11 cellular contexts compared by ENCODE assay signal in genomic region chr2:127423880-127424279, GRCh38. TPM values are rescaled to one million over a fixed set of nuclear protein-coding genes. Genes with fewer than 3 reads are reported as not detected.
DNase-seq lines count a peak whose midpoint lies in the region; ATAC-seq, FAIRE-seq and TF ChIP-seq lines count a peak whose summit lies in the region.
"Had no signal": no experiment of that assay in that cellular context is flagged by ENCODE, and none has a peak within 500 bp of the region (broad histone marks: within the 10 kb centered on the region; RNA-seq: fewer than 3 reads in every experiment).

No MANE protein-coding gene starts in this region.

- no peaks in the 10 kb centered on the region for H3K36me3 Mint-ChIP-seq in activated T-cell treated with anti-CD3 and anti-CD28 coated beads, Interleukin-2, amount 50 U/mL, for 4 hours (ENCODE audit: insufficient read depth)

- no peaks in the 10 kb centered on the region for H4K20me1 ChIP-seq in SK-N-SH (ENCODE audit: insufficient read depth)
- no peaks in the 10 kb centered on the region for H4K20me1 ChIP-seq in endothelial cell of umbilical vein (replicated peaks; ENCODE audit: control insufficient read depth, extremely low read depth, insufficient read depth, low read length)

- peaks cover 12% of the 10 kb centered on the region for H3K4me1 Mint-ChIP-seq in activated T-cell treated with anti-CD3 and anti-CD28 coated beads, Interleukin-2, amount 50 U/mL, for 4 hours (ENCODE audit: low read depth)
- H3K4me1 Mint-ChIP-seq in stimulated activated naive CD8-positive, alpha-beta T cell treated with anti-CD3 and anti-CD28 coated beads, Interleukin-15, amount 100 ng/mL, for 72 hours = peaks cover 22% of the 10 kb centered on the region

- TF ChIP-seq RAD21 in SK-N-SH (IDR thresholded peaks at IDR 0.05; ENCODE audit: low read length) = no peak

- H3K4me3 Mint-ChIP-seq in activated T-cell treated with anti-CD3 and anti-CD28 coated beads, Interleukin-2, amount 50 U/mL, for 4 hours = peak overlapping the region; percentile 6
- peak overlapping the region; percentile 12 to 70 for H3K4me3 Mint-ChIP-seq in stimulated activated naive CD8-positive, alpha-beta T cell treated with anti-CD3 and anti-CD28 coated beads, Interleukin-15, amount 100 ng/mL, for 72 hours

- H3K9me2 ChIP-seq in SK-N-SH = no peaks in the 10 kb centered on the region

- no peak for DNase-seq in activated T-cell treated with anti-CD3 and anti-CD28 coated beads, Interleukin-2, amount 50 U/mL, for 4 hours
- DNase-seq in activated T-cell treated with anti-CD3 and anti-CD28 coated beads for 4 hours (no peak), SK-N-SH (no peak), endothelial cell of umbilical vein (ENCODE audit: low read depth, low spot score) (no peak), right cardiac atrium (no peak)
- DNase-seq in stimulated activated naive CD8-positive, alpha-beta T cell treated with anti-CD3 and anti-CD28 coated beads, Interleukin-15, amount 100 ng/mL, for 72 hours = no peak
- no peak for DNase-seq in stimulated activated naive CD4-positive, alpha-beta T cell (lab: John Stamatoyannopoulos, UW)
- DNase-seq: amygdala; SJCRH30; stimulated activated CD4-positive, alpha-beta T cell treated with anti-CD3 and anti-CD28 coated beads, Interleukin-2, amount 100 ng/mL, for 24 hours had no signal

- intact Hi-C loops in endothelial cell of umbilical vein (cut with micrococcal nuclease) (loop anchor here (5.0 kb wide), 1 partner anchor 37 kb away; the partner anchor contains the start of gene MAP3K2), right cardiac atrium (cut with DNase I) (no loop called here)

- no peaks in the 10 kb centered on the region for H3K79me2 ChIP-seq in SK-N-SH (ENCODE audit: insufficient read depth)
- no peaks in the 10 kb centered on the region for H3K79me2 ChIP-seq in endothelial cell of umbilical vein (ENCODE audit: control insufficient read depth, insufficient read depth, low read length)

- H3K9me3 ChIP-seq in SK-N-SH = no peaks in the 10 kb centered on the region
- no peaks in the 10 kb centered on the region for H3K9me3 ChIP-seq in endothelial cell of umbilical vein (replicated peaks; ENCODE audit: control insufficient read depth, insufficient read depth, low read length)
- no peaks in the 10 kb centered on the region for H3K9me3 ChIP-seq in right cardiac atrium (ENCODE audit: control insufficient read depth, low read length)
- H3K9me3 ChIP-seq: SJCRH30 had no signal

- H3K4me1 ChIP-seq in SK-N-SH (ENCODE audit: control insufficient read depth in 1 of 2, insufficient read depth in 2 of 2, low read depth in 1 of 2, low read length in 1 of 2) = peaks cover 0 to 6% of the 10 kb centered on the region in 2 experiments; a peak in 1 of 4 replicates
- H3K4me1 ChIP-seq in endothelial cell of umbilical vein (ENCODE audit: control insufficient read depth, extremely low read depth, insufficient read depth, low read length) = peaks cover 4% of the 10 kb centered on the region
- H3K4me1 ChIP-seq in right cardiac atrium (ENCODE audit: control insufficient read depth, insufficient read depth, low read length) = peaks cover 4% of the 10 kb centered on the region
- H3K4me1 ChIP-seq: SJCRH30 had no signal

- peaks cover 6% of the 10 kb centered on the region for H3F3A ChIP-seq in SK-N-SH (replicated peaks; ENCODE audit: insufficient read depth)

- H3K27me3 ChIP-seq in SK-N-SH (ENCODE audit: insufficient read depth) (no peaks in the 10 kb centered on the region), endothelial cell of umbilical vein (ENCODE audit: control insufficient read depth in 2 of 2, insufficient read depth in 2 of 2, low read length in 2 of 2) (peaks cover 10 to 20% of the 10 kb centered on the region in 2 experiments), right cardiac atrium (ENCODE audit: control insufficient read depth, insufficient read depth) (no peaks in the 10 kb centered on the region)
- H3K27me3 ChIP-seq: SJCRH30 had no signal

- H3K4me3 ChIP-seq in SK-N-SH (ENCODE audit: low read depth in 2 of 2, low read length in 1 of 2) (peak overlapping the region; percentile 52 to 65; a peak in 3 of 4 replicates), endothelial cell of umbilical vein (replicated peaks in 1 of 3; ENCODE audit: insufficient read depth in 1 of 3, low read depth in 1 of 3, low read length in 3 of 3) (peak overlapping the region in 1 of 3 experiments; percentile 43), right cardiac atrium (ENCODE audit: low read length) (no peak overlapping the region)
- H3K4me3 ChIP-seq: SJCRH30 had no signal

- TF ChIP-seq EP300 in SK-N-SH (IDR thresholded peaks at IDR 0.05; ENCODE audit: borderline replicate concordance in 1 of 2, low read depth in 1 of 2, low read length in 1 of 2) = no peak

- H3K27me3 Mint-ChIP-seq in activated T-cell treated with anti-CD3 and anti-CD28 coated beads, Interleukin-2, amount 50 U/mL, for 4 hours (ENCODE audit: low read depth) = peaks cover 36% of the 10 kb centered on the region
- peaks cover 55% of the 10 kb centered on the region for H3K27me3 Mint-ChIP-seq in stimulated activated naive CD8-positive, alpha-beta T cell treated with anti-CD3 and anti-CD28 coated beads, Interleukin-15, amount 100 ng/mL, for 72 hours

- H3K9me1 ChIP-seq in endothelial cell of umbilical vein (replicated peaks; ENCODE audit: control insufficient read depth, extremely low read depth, insufficient read depth, low read length) = no peaks in the 10 kb centered on the region

- no peak overlapping the region for H3K27ac Mint-ChIP-seq in stimulated activated naive CD8-positive, alpha-beta T cell treated with anti-CD3 and anti-CD28 coated beads, Interleukin-15, amount 100 ng/mL, for 72 hours

- H3K27ac ChIP-seq in SK-N-SH (ENCODE audit: low read depth in 2 of 2, low read length in 1 of 2) (no peak overlapping the region), endothelial cell of umbilical vein (ENCODE audit: insufficient read depth, low read depth, low read length) (no peak overlapping the region), right cardiac atrium (ENCODE audit: low read length) (no peak overlapping the region)
- H3K27ac ChIP-seq: SJCRH30 had no signal

- TF ChIP-seq POLR2A in endothelial cell of umbilical vein (IDR thresholded peaks at IDR 0.05; ENCODE audit: low read depth, low read length) = no peak

- ATAC-seq in activated T-cell treated with anti-CD3 and anti-CD28 coated beads, Interleukin-2, amount 50 U/mL, for 4 hours = no peak
- no peak for ATAC-seq in stimulated activated naive CD8-positive, alpha-beta T cell treated with anti-CD3 and anti-CD28 coated beads, Interleukin-15, amount 100 ng/mL, for 72 hours
- ATAC-seq in GM19463 (IDR thresholded peaks at IDR 0.05; ENCODE audit: unreplicated experiment) = no peak
- ATAC-seq in right cardiac atrium = no peak

- POLR2A ChIA-PET in SK-N-SH (lab: Yijun Ruan, JAX) (no interaction called here), endothelial cell of umbilical vein (lab: Charles Lee) (no interaction called here)

- no peaks in the 10 kb centered on the region for H3K9me3 Mint-ChIP-seq in activated T-cell treated with anti-CD3 and anti-CD28 coated beads, Interleukin-2, amount 50 U/mL, for 4 hours
- H3K9me3 Mint-ChIP-seq in stimulated activated naive CD8-positive, alpha-beta T cell treated with anti-CD3 and anti-CD28 coated beads, Interleukin-15, amount 100 ng/mL, for 72 hours = no peaks in the 10 kb centered on the region

- CTCF ChIA-PET in SK-N-SH (lab: Yijun Ruan, JAX) (interaction anchor here (2.4 kb wide), 1 partner anchor 8 kb away, joined by 20 read pairs; no protein-coding TSS in a partner anchor), endothelial cell of umbilical vein (lab: Charles Lee) (interaction anchor here (3.2 kb wide), 1 partner anchor 9 kb away, joined by 14 read pairs; no protein-coding TSS in a partner anchor)

- peak overlapping the region; percentile 84 for H3K4me2 ChIP-seq in SK-N-SH
- peak overlapping the region; percentile 74 for H3K4me2 ChIP-seq in endothelial cell of umbilical vein (ENCODE audit: insufficient read depth, low read length)

- dilution Hi-C loops in endothelial cell of umbilical vein (cut with MboI; ENCODE audit: extremely low pct_ligation_motif_present, low sequenced_read_pairs) = no loop called here

- FAIRE-seq in endothelial cell of umbilical vein (lab: Jason Lieb, UNC) = peak; percentile 59

- TF ChIP-seq CTCF in SK-N-SH (IDR thresholded peaks at IDR 0.05) = peak; percentile 40
- TF ChIP-seq CTCF in endothelial cell of umbilical vein (IDR thresholded peaks at IDR 0.05; ENCODE audit: extremely low read depth in 1 of 2, insufficient read depth in 1 of 2, low read depth in 1 of 2, low read length in 2 of 2) = no peak

- BruUV-seq in endothelial cell of umbilical vein (replicated peaks; lab: Mats Ljungman, UMichigan) = no TSS peak

- H2AFZ ChIP-seq in SK-N-SH (ENCODE audit: low read depth) (peak overlapping the region; percentile 93; the same call in 1 of the 2 replicates), endothelial cell of umbilical vein (ENCODE audit: low read depth, low read length) (no peak overlapping the region)

- WGBS in SK-N-SH (ENCODE audit: low lambda C conversion rate) = 94% methylated on average over 1 of the region's 1 CpG
- WGBS in right cardiac atrium = 49% methylated on average over 1 of the region's 1 CpG

- H3K36me3 ChIP-seq in SK-N-SH (replicated peaks in 1 of 2; ENCODE audit: control insufficient read depth in 1 of 2, insufficient read depth in 2 of 2, low read length in 1 of 2) (no peaks in the 10 kb centered on the region), endothelial cell of umbilical vein (ENCODE audit: control insufficient read depth in 2 of 2, extremely low read depth in 1 of 2, insufficient read depth in 2 of 2, low read length in 2 of 2) (no peaks in the 10 kb centered on the region)
- H3K36me3 ChIP-seq: SJCRH30 had no signal

- H3K9ac ChIP-seq in SK-N-SH (peak overlapping the region; percentile 18; the same call in 1 of the 2 replicates), endothelial cell of umbilical vein (replicated peaks; ENCODE audit: extremely low read depth, insufficient read depth, low read length) (no peak overlapping the region)

RNA-seq across cellular contexts. Expression of gene PROC, which starts 5.7 kb away (rescaled TPM):
- under 1 TPM in 1 of 3 donors, not detected in 2; 0.19 TPM for total RNA-seq in activated T-cell treated with anti-CD3 and anti-CD28 coated beads, Interleukin-2, amount 50 U/mL, for 4 hours
- 0.06 and 0.10 TPM in 2 replicates for polyA plus RNA-seq in SK-N-SH (2012; rRNA removed)
- polyA plus RNA-seq in SK-N-SH (2012; cell fraction: cytosol; rRNA removed) = 0.06 and 0.22 TPM in 2 replicates
- 0.31 and 0.33 TPM in 2 replicates for polyA plus RNA-seq in SK-N-SH (2012; cell fraction: nucleus; rRNA removed)
- total RNA-seq in endothelial cell of umbilical vein = not detected in 2 replicates
- polyA plus RNA-seq in endothelial cell of umbilical vein = 0.06 TPM in 1 of 2 replicates, not detected in the other
- polyA plus RNA-seq in endothelial cell of umbilical vein (2011; cell fraction: cytosol; rRNA removed) = not detected in 2 replicates
- polyA plus RNA-seq in endothelial cell of umbilical vein (2011; cell fraction: nucleus; rRNA removed) = 0.18 TPM in 1 of 2 replicates, not detected in the other
- polyA plus RNA-seq in endothelial cell of umbilical vein (2012) = 0.13 TPM in 1 of 2 replicates, not detected in the other
- polyA minus RNA-seq in endothelial cell of umbilical vein = not detected in 2 replicates
- polyA minus RNA-seq in endothelial cell of umbilical vein (2011; cell fraction: cytosol; rRNA and poly(A)+ RNA removed) = not detected
- polyA minus RNA-seq in endothelial cell of umbilical vein (2011; cell fraction: nucleus; rRNA and poly(A)+ RNA removed) = not detected in 2 replicates
- total RNA-seq in right cardiac atrium = not detected
- 0.18 TPM for polyA plus RNA-seq in right cardiac atrium
- total RNA-seq: SJCRH30 had no signal

RNA-seq across cellular contexts. Expression of gene MAP3K2, which starts 36.1 kb away (rescaled TPM):
- total RNA-seq in activated T-cell treated with anti-CD3 and anti-CD28 coated beads, Interleukin-2, amount 50 U/mL, for 4 hours = 10 to 100 TPM; 60.2 to 69.1 (median 63.8) TPM
- polyA plus RNA-seq in SK-N-SH (2012; rRNA removed) = 2.7 and 4.0 TPM in 2 replicates
- 4.4 and 4.8 TPM in 2 replicates for polyA plus RNA-seq in SK-N-SH (2012; cell fraction: cytosol; rRNA removed)
- 3.7 and 5.4 TPM in 2 replicates for polyA plus RNA-seq in SK-N-SH (2012; cell fraction: nucleus; rRNA removed)
- 20.5 and 25.7 TPM in 2 replicates for total RNA-seq in endothelial cell of umbilical vein
- polyA plus RNA-seq in endothelial cell of umbilical vein = 2.6 and 3.4 TPM in 2 replicates
- polyA plus RNA-seq in endothelial cell of umbilical vein (2011; cell fraction: cytosol; rRNA removed) = 3.4 TPM in 2 replicates
- polyA plus RNA-seq in endothelial cell of umbilical vein (2011; cell fraction: nucleus; rRNA removed) = 11.8 and 12.3 TPM in 2 replicates
- 7.5 and 7.7 TPM in 2 replicates for polyA plus RNA-seq in endothelial cell of umbilical vein (2012)
- 14.2 and 20.6 TPM in 2 replicates for polyA minus RNA-seq in endothelial cell of umbilical vein
- 39.7 TPM for polyA minus RNA-seq in endothelial cell of umbilical vein (2011; cell fraction: cytosol; rRNA and poly(A)+ RNA removed)
- polyA minus RNA-seq in endothelial cell of umbilical vein (2011; cell fraction: nucleus; rRNA and poly(A)+ RNA removed) = 20.2 and 21.3 TPM in 2 replicates
- total RNA-seq in right cardiac atrium = 10 to 100 TPM; 25.9 to 34.3 (median 32.1) TPM
- 4.3 TPM for polyA plus RNA-seq in right cardiac atrium
